ENCODE assay signal across 8 cellular contexts in the genomic region with DNA sequence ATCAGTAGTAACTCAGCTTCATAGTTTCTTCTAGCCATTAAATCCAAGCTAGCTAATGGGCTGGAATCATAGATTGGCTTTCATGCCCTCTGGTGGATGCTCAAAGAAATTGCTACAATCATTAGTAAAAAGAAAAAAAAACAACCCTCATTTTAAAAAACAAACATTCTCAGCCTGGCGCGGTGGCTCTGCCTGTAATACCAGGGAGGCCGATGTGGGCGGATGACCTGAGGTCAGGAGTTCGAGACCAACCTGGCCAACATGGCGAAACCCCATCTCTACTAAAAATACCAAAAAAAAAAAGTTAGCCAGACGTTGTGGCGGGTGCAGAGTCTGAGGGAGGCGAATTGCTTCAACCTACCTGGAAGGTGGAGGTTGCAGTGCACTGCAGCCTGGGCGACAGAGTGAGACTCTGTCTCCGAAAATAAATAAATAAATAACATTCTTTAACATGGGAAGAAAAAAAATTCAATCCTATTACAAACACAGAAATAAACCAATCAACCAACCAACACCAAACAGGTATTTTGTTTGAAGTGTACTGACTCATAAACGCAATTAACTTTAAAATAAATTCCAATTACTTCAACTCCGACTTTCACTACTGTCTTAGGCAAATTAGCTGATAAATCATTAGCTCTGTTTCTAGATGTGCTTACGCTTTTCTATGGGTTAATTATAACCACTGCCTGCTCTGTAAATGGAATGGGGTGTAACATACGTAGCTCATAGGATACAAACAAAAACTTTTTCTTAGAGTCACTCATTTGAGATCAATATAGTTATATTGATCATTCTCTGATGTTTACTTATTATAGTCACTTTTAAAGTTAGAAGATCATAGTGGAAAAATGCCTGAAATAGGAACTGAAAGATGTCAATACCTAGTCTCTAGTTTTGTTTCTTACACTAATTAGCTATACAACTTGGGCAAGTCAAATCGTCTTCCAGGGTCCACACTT. TPM values are rescaled to one million over a fixed set of nuclear protein-coding genes. Genes with fewer than 3 reads are reported as not detected.
DNase-seq lines count a peak whose midpoint lies in the region; ATAC-seq and TF ChIP-seq lines count a peak whose summit lies in the region.

No MANE protein-coding gene starts in this region.

- H2AFZ ChIP-seq in KMS-11 (ENCODE audit: low read depth), result peak overlapping the region; percentile 50

- H3K9ac ChIP-seq in KMS-11 (no peak overlapping the region), adipocyte (ENCODE audit: low read length) (no peak overlapping the region)

- no peak overlapping the region for H3K27ac ChIP-seq in KMS-11
- no peak overlapping the region for H3K27ac ChIP-seq in heart right ventricle

- WGBS in heart right ventricle, 2 donors, result 31 to 36% methylated on average over 16 of the region's 16 CpGs

- CTCF ChIA-PET in GM10248 (lab: Yijun Ruan, JAX), result interaction anchor here (0.6 to 5.8 kb wide), 21 partner anchors 8 to 477 kb away, joined by 3 to 56 read pairs (median 3); a partner anchor contains a TSS

- peak in 6 of 8 donors; percentile 22 to 60 (median 41) for ATAC-seq in heart right ventricle

- peak; percentile 50 for TF ChIP-seq CTCF in GM10248 (IDR thresholded peaks at IDR 0.05; ENCODE audit: control extremely low read depth, extremely low read depth, low read depth, missing control alignments)
- TF ChIP-seq CTCF in KMS-11 (conservative IDR thresholded peaks at IDR 0.05; ENCODE audit: low read depth, low read length), result peak; percentile 83
- TF ChIP-seq CTCF in heart right ventricle (IDR thresholded peaks at IDR 0.05), result peak; percentile 26 to 74 (median 67)

- H3K4me3 ChIP-seq in KMS-11 (IDR thresholded peaks at IDR 0.05; ENCODE audit: insufficient read depth, low read depth, low read length), result no peak overlapping the region
- H3K4me3 ChIP-seq in adipocyte (ENCODE audit: low read length), result no peak overlapping the region
- H3K4me3 ChIP-seq in heart right ventricle, result no peak overlapping the region
- H3K4me3 ChIP-seq in skeletal muscle cell (ENCODE audit: low read depth, low read length), result no peak overlapping the region

- H3K4me2 ChIP-seq in KMS-11, result peak overlapping the region; percentile 26; the same call in 1 of the 2 replicates

- no peaks in the 10 kb centered on the region for H3K27me3 ChIP-seq in KMS-11 (ENCODE audit: insufficient read depth, low read depth)
- no peaks in the 10 kb centered on the region for H3K27me3 ChIP-seq in adipocyte (replicated peaks; ENCODE audit: control insufficient read depth, insufficient read depth, low read length)
- H3K27me3 ChIP-seq in heart right ventricle, result no peaks in the 10 kb centered on the region

- DNase-seq in GM10248 (ENCODE audit: extremely low spot score) (peak; percentile 35), H4 (ENCODE audit: low spot score) (peak; percentile 83), RPMI8226 (peak; percentile 69), adipocyte (ENCODE audit: low read depth) (peak; percentile 85), heart right ventricle (peak; percentile 18 to 29), skeletal muscle cell (ENCODE audit: low read depth) (peak; percentile 18), cerebellar nuclear complex (lab: John Stamatoyannopoulos, UW) (no peak)

- H3K36me3 ChIP-seq in KMS-11 (ENCODE audit: insufficient read depth), result no peaks in the 10 kb centered on the region
- no peaks in the 10 kb centered on the region for H3K36me3 ChIP-seq in adipocyte (ENCODE audit: control insufficient read depth, insufficient read depth, low read length, severe bottlenecking)
- H3K36me3 ChIP-seq in heart right ventricle, result no peaks in the 10 kb centered on the region

- POLR2A ChIA-PET in GM10248 (lab: Yijun Ruan, JAX), result no interaction called here

- no peaks in the 10 kb centered on the region for H3K9me3 ChIP-seq in adipocyte (ENCODE audit: control insufficient read depth, low read length)
- no peaks in the 10 kb centered on the region for H3K9me3 ChIP-seq in heart right ventricle

- no peaks in the 10 kb centered on the region for H4K20me1 ChIP-seq in KMS-11 (ENCODE audit: insufficient read depth)

- intact Hi-C loops in heart right ventricle (cut with DNase I), result loop anchor here in 7 of 10 donors (5.0 to 10.0 kb wide), 7 partner anchors 80 to 462 kb away; no protein-coding TSS in a partner anchor

- H3K79me2 ChIP-seq in KMS-11 (ENCODE audit: insufficient read depth, low read depth), result no peaks in the 10 kb centered on the region

- H3K4me1 ChIP-seq in KMS-11 (ENCODE audit: low read depth, poor library complexity, severe bottlenecking) (peaks cover 3% of the 10 kb centered on the region), adipocyte (ENCODE audit: control insufficient read depth, insufficient read depth, low read length) (no peaks in the 10 kb centered on the region), heart right ventricle (peaks cover 0 to 7% (median 0%) of the 10 kb centered on the region in 9 donors)

RNA-seq across cellular contexts. Expression of a gene that starts 24.9 kb away (rescaled TPM):
- not detected in 2 replicates for total RNA-seq in H4 (2014; rRNA removed; shearing (Covaris generic))
- total RNA-seq in heart right ventricle, result not detected
- polyA plus RNA-seq in heart right ventricle, result not detected

RNA-seq across cellular contexts. Expression of a gene that starts 36.8 kb away (rescaled TPM):
- total RNA-seq in H4 (2014; rRNA removed; shearing (Covaris generic)), result 0.15 TPM in 1 of 2 replicates, not detected in the other
- not detected for total RNA-seq in heart right ventricle
- not detected for polyA plus RNA-seq in heart right ventricle

Comparison
In these comparisons a context has a peak if more than half of its experiments do, and no peak if none do; other contexts are left out.
1. DNase-seq: peak in GM10248 (single experiment), H4 (single experiment), RPMI8226 (single experiment), adipocyte (single experiment), heart right ventricle (2 of 2) and skeletal muscle cell (single experiment); none in cerebellar nuclear complex (0 of 2).
2. Peak in every context shown above with its lines, with median percentiles within 50 percentile points of each other: CTCF ChIP-seq.